ENCODE assay signal across 8 cellular contexts in genomic region chr4:118850813-118851173, GRCh38. TPM values are rescaled to one million over a fixed set of nuclear protein-coding genes. Genes with fewer than 3 reads are reported as not detected.
A peak's percentile ranks its signal among the peaks of the same experiment; 100 is the strongest.
DNase-seq lines count a peak whose midpoint lies in the region; ATAC-seq and TF ChIP-seq lines count a peak whose summit lies in the region.

No MANE protein-coding gene starts in this region.

- no peak overlapping the region for H2BK120ac ChIP-seq in trophoblast cell (ENCODE audit: insufficient read depth, low read length, poor library complexity)

- H3K79me1 ChIP-seq in trophoblast cell (ENCODE audit: low read length) = no peaks in the 10 kb centered on the region

- peaks cover 20% of the 10 kb centered on the region for H3K36me3 Mint-ChIP-seq in activated CD8-positive, alpha-beta memory T cell treated with anti-CD3 and anti-CD28 coated beads, Interleukin-2, amount 10 ng/mL, durations not matched to agents 7 days and 5 days

- peak overlapping the region; percentile 98 for H3K27ac Mint-ChIP-seq in activated CD8-positive, alpha-beta memory T cell treated with anti-CD3 and anti-CD28 coated beads, Interleukin-2, amount 10 ng/mL, durations not matched to agents 7 days and 5 days

- no peak for DNase-seq in activated CD8-positive, alpha-beta memory T cell treated with anti-CD3 and anti-CD28 coated beads, Interleukin-2, amount 10 ng/mL, durations not matched to agents 7 days and 5 days
- no peak for DNase-seq in activated CD8-positive, alpha-beta memory T cell treated with anti-CD3 and anti-CD28 coated beads for 24 hours
- DNase-seq in dorsolateral prefrontal cortex (no peak), trophoblast cell (no peak), NCI-H82 treated with DMSO at 0.1 percent for 48 hours (lab: John Stamatoyannopoulos, UW; ENCODE audit: unreplicated experiment) (no peak), germinal center (ENCODE audit: low spot score) (no peak), T1000 (lab: John Stamatoyannopoulos, UW) (no peak)

- H3K23ac ChIP-seq in trophoblast cell (ENCODE audit: low read length) = no peak overlapping the region

- no peak overlapping the region for H2BK12ac ChIP-seq in trophoblast cell (ENCODE audit: low read length)

- TF ChIP-seq CTCF in dorsolateral prefrontal cortex (IDR thresholded peaks at IDR 0.05 in 54 of 56, conservative IDR thresholded peaks at IDR 0.05 in 2 of 56; ENCODE audit: low read depth in 1 of 56, partially characterized antibody in 56 of 56) = no peak

- peaks cover 16% of the 10 kb centered on the region for H3K27me3 Mint-ChIP-seq in activated CD8-positive, alpha-beta memory T cell treated with anti-CD3 and anti-CD28 coated beads, Interleukin-2, amount 10 ng/mL, durations not matched to agents 7 days and 5 days

- no peak overlapping the region for H2AFZ ChIP-seq in trophoblast cell (ENCODE audit: insufficient read depth, low read length, poor library complexity)

- CTCF ChIA-PET in activated CD8-positive, alpha-beta memory T cell treated with anti-CD3 and anti-CD28 coated beads, Interleukin-2, amount 10 ng/mL, durations not matched to agents 7 days and 5 days (lab: Charles Lee) = interaction anchor here (1.2 to 2.1 kb wide), 3 partner anchors 14 to 77 kb away, joined by 3 to 10 read pairs (median 6); partner anchors contain the start of gene SEC24D

- peak; percentile 27 for ATAC-seq in activated CD8-positive, alpha-beta memory T cell treated with anti-CD3 and anti-CD28 coated beads, Interleukin-2, amount 10 ng/mL, durations not matched to agents 7 days and 5 days
- peak; percentile 33 for ATAC-seq in HG03432 (IDR thresholded peaks at IDR 0.05; ENCODE audit: unreplicated experiment)

- H4K8ac ChIP-seq in trophoblast cell (ENCODE audit: low read depth, low read length) = no peak overlapping the region

- H3K36me3 ChIP-seq in trophoblast cell (ENCODE audit: control insufficient read depth in 1 of 2, insufficient read depth in 2 of 2, low read length in 2 of 2) = no peaks in the 10 kb centered on the region

- no peak overlapping the region for H2BK5ac ChIP-seq in trophoblast cell (ENCODE audit: low read depth, low read length, poor library complexity)

- peak overlapping the region in 52 of 59 donors; percentile 1 to 57 (median 36) for H3K4me3 ChIP-seq in dorsolateral prefrontal cortex
- H3K4me3 ChIP-seq in trophoblast cell (ENCODE audit: low read depth, low read length) = no peak overlapping the region

- H3K4ac ChIP-seq in trophoblast cell (ENCODE audit: low read depth, low read length) = no peak overlapping the region

- no peak overlapping the region for H4K91ac ChIP-seq in trophoblast cell (ENCODE audit: low read depth, low read length)

- no peaks in the 10 kb centered on the region for H3K4me1 ChIP-seq in trophoblast cell (ENCODE audit: control insufficient read depth in 1 of 2, insufficient read depth in 2 of 2, low read length in 2 of 2)

- peak overlapping the region; percentile 92 for H3K4me3 Mint-ChIP-seq in activated CD8-positive, alpha-beta memory T cell treated with anti-CD3 and anti-CD28 coated beads, Interleukin-2, amount 10 ng/mL, durations not matched to agents 7 days and 5 days

- H4K12ac ChIP-seq in trophoblast cell (ENCODE audit: low read depth, low read length) = no peak overlapping the region

- no peak overlapping the region for H3K18ac ChIP-seq in trophoblast cell (ENCODE audit: low read length)

- H3K4me1 Mint-ChIP-seq in activated CD8-positive, alpha-beta memory T cell treated with anti-CD3 and anti-CD28 coated beads, Interleukin-2, amount 10 ng/mL, durations not matched to agents 7 days and 5 days = peaks cover 27% of the 10 kb centered on the region

- no peak overlapping the region for H3K14ac ChIP-seq in trophoblast cell (ENCODE audit: low read length)

- no peaks in the 10 kb centered on the region for H3K79me2 ChIP-seq in trophoblast cell (ENCODE audit: control insufficient read depth, insufficient read depth, low read length, poor library complexity)

- WGBS in trophoblast cell (ENCODE audit: extremely low coverage, insufficient coverage, insufficient read length) = no CpG with 5 or more reads among the region's 3 CpGs

- H3K9ac ChIP-seq in trophoblast cell (ENCODE audit: low read length) = no peak overlapping the region

- no peaks in the 10 kb centered on the region for H3K27me3 ChIP-seq in dorsolateral prefrontal cortex
- H3K27me3 ChIP-seq in trophoblast cell (ENCODE audit: insufficient read depth, low read length) = no peaks in the 10 kb centered on the region

- H2AK5ac ChIP-seq in trophoblast cell (ENCODE audit: low read length) = no peak overlapping the region

- peak overlapping the region; percentile 41 for H3K4me2 ChIP-seq in trophoblast cell (ENCODE audit: low read length)

- H3K9me3 ChIP-seq in trophoblast cell (ENCODE audit: insufficient read depth, low read depth, low read length) = no peaks in the 10 kb centered on the region

- H3K27ac ChIP-seq in dorsolateral prefrontal cortex (no peak overlapping the region), trophoblast cell (ENCODE audit: low read depth, low read length) (no peak overlapping the region)

- intact Hi-C loops in dorsolateral prefrontal cortex (cut with DNase I) = no loop called here

- no peaks in the 10 kb centered on the region for H3K9me3 Mint-ChIP-seq in activated CD8-positive, alpha-beta memory T cell treated with anti-CD3 and anti-CD28 coated beads, Interleukin-2, amount 10 ng/mL, durations not matched to agents 7 days and 5 days (ENCODE audit: low read depth)

RNA-seq across cellular contexts. Expression of gene SEC24D, which starts 14.9 kb away (rescaled TPM):
- total RNA-seq in activated CD8-positive, alpha-beta memory T cell treated with anti-CD3 and anti-CD28 coated beads, Interleukin-2, amount 10 ng/mL, durations not matched to agents 7 days and 5 days = 10 to 100 TPM; 40.3 to 40.6 TPM
- 10 to 100 TPM; 12.7 to 44.7 (median 24.8) TPM for total RNA-seq in dorsolateral prefrontal cortex
- polyA plus RNA-seq in trophoblast cell (2013) = 124 and 126 TPM in 2 replicates

RNA-seq across cellular contexts. Expression of gene SYNPO2, which starts 37.9 kb away (rescaled TPM):
- total RNA-seq in activated CD8-positive, alpha-beta memory T cell treated with anti-CD3 and anti-CD28 coated beads, Interleukin-2, amount 10 ng/mL, durations not matched to agents 7 days and 5 days = 1 to 10 TPM in 1 of 2 experiments, under 1 TPM in 1; 0.89 to 1.0 TPM
- 10 to 100 TPM; 19.6 to 90.2 (median 34.3) TPM for total RNA-seq in dorsolateral prefrontal cortex
- 6.8 and 7.7 TPM in 2 replicates for polyA plus RNA-seq in trophoblast cell (2013)

Comparison
In these comparisons a context has a peak if more than half of its experiments do, and no peak if none do; other contexts are left out.
1. RNA of gene SYNPO2, which starts 37.9 kb away (total RNA-seq): 19.6 to 90.2 TPM in dorsolateral prefrontal cortex; 0.89 to 1.0 TPM in activated CD8-positive, alpha-beta memory T cell treated with anti-CD3 and anti-CD28 coated beads, Interleukin-2, amount 10 ng/mL, durations not matched to agents 7 days and 5 days; every median in the first group is over 10 times any median in the second.